ENCODE assay signal across 25 cellular contexts in genomic region chr4:174010547-174010946, GRCh38.
"Had no signal": no experiment of that assay in that cellular context is flagged by ENCODE, and none has a peak within 500 bp of the region (broad histone marks: within the 10 kb centered on the region; RNA-seq: fewer than 3 reads in every experiment).

No MANE protein-coding gene starts in this region.

- H3K4me3 ChIP-seq: coronary artery, dorsolateral prefrontal cortex had no signal

- H3K27ac ChIP-seq: brain microvascular endothelial cell, coronary artery, dorsolateral prefrontal cortex had no signal

- H3K36me3 ChIP-seq: brain microvascular endothelial cell had no signal

- ATAC-seq: activated CD4-positive, alpha-beta T cell treated with anti-CD3 and anti-CD28 coated beads for 36 hours; activated naive CD4-positive, alpha-beta T cell treated with anti-CD3 and anti-CD28 coated beads, Interleukin-2, amount 50 U/mL, for 72 hours; activated T-cell treated with anti-CD3 and anti-CD28 coated beads, Interleukin-2, amount 50 U/mL, for 72 hours; esophagus mucosa had no signal

- H3K27me3 ChIP-seq: brain microvascular endothelial cell had no signal

- DNase-seq: activated CD4-positive, alpha-beta memory T cell treated with anti-CD3 and anti-CD28 coated beads, Interleukin-2, amount 10 ng/mL, durations not matched to agents 7 days and 5 days; activated CD4-positive, alpha-beta T cell treated with anti-CD3 and anti-CD28 coated beads for 36 hours; activated CD4-positive, alpha-beta T cell treated with anti-CD3 and anti-CD28 coated beads, Interleukin-2, amount 10 ng/mL, durations not matched to agents 24 days and 14 days; activated CD4-positive, CD25-positive, alpha-beta regulatory T cell; activated CD4-positive, CD25-positive, alpha-beta regulatory T cell treated with anti-CD3 and anti-CD28 coated beads, Interleukin-2, amount 50 U/mL, for 72 hours; activated CD8-positive, alpha-beta memory T cell treated with anti-CD3 and anti-CD28 coated beads, Interleukin-2, amount 50 U/mL, for 48 hours; activated gamma-delta T cell; activated naive CD4-positive, alpha-beta T cell; activated naive CD4-positive, alpha-beta T cell treated with anti-CD3 and anti-CD28 coated beads, Interleukin-2, amount 10 ng/mL, durations not matched to agents 7 days and 5 days; activated naive CD8-positive, alpha-beta T cell treated with anti-CD3 and anti-CD28 coated beads, Interleukin-2, amount 10 ng/mL, durations not matched to agents 7 days and 5 days; activated T-cell treated with anti-CD3 and anti-CD28 coated beads for 4 hours; activated T-cell treated with anti-CD3 and anti-CD28 coated beads, Interleukin-2, amount 50 U/mL, for 24 hours; activated T-cell treated with anti-CD3 and anti-CD28 coated beads, Interleukin-2, amount 50 U/mL, for 72 hours; amniotic stem cell; anterior cingulate cortex; brain microvascular endothelial cell; dorsolateral prefrontal cortex; effector memory CD4-positive, alpha-beta T cell; endodermal cell; foreskin fibroblast; head of caudate nucleus; T-helper 2 cell had no signal
